9 cellular contexts compared by ENCODE assay signal in genomic region chr17:134332-134785, GRCh38. TPM values are rescaled to one million over a fixed set of nuclear protein-coding genes. Genes with fewer than 3 reads are reported as not detected.
DNase-seq lines count a peak whose midpoint lies in the region; ATAC-seq and TF ChIP-seq lines count a peak whose summit lies in the region.
"Not testable (repeated sequence)": the region's sequence is repeated elsewhere in the genome, so short reads cannot be mapped to it uniquely, and the experiment has no call there.
"Had no signal": no experiment of that assay in that cellular context is flagged by ENCODE, and none has a peak within 500 bp of the region (broad histone marks: within the 10 kb centered on the region; RNA-seq: fewer than 3 reads in every experiment).

No MANE protein-coding gene starts in this region.

- H3K9me3 ChIP-seq in OCI-LY3 (ENCODE audit: insufficient read depth, low read length), result not testable (repeated sequence)

- H3K36me3 Mint-ChIP-seq in nephron (ENCODE audit: low read depth); type B pancreatic cell: not testable (repeated sequence)

- H3K27ac ChIP-seq in OCI-LY3 (ENCODE audit: low read length), result not testable (repeated sequence)

- TF ChIP-seq CTCF in OCI-LY3 (IDR thresholded peaks at IDR 0.05; ENCODE audit: low read depth, low read length), result peak; percentile 32
- TF ChIP-seq CTCF in fibroblast of villous mesenchyme (IDR thresholded peaks at IDR 0.05; ENCODE audit: insufficient read depth, low read depth, low read length), result peak; percentile 13
- peak in 2 of 3 experiments; percentile 24 to 32 for TF ChIP-seq CTCF in nephron (IDR thresholded peaks at IDR 0.05; ENCODE audit: unreplicated experiment in 3 of 3)
- peak; percentile 58 for TF ChIP-seq CTCF in type B pancreatic cell (conservative IDR thresholded peaks at IDR 0.05)

- not testable (repeated sequence) for H3K36me3 ChIP-seq in OCI-LY3 (replicated peaks; ENCODE audit: low read depth, low read length)

- H3K4me1 ChIP-seq in OCI-LY3 (ENCODE audit: low read length), result not testable (repeated sequence)

- H3K27ac Mint-ChIP-seq in nephron, type B pancreatic cell: not testable (repeated sequence)

- ATAC-seq in GM18519 (IDR thresholded peaks at IDR 0.05; ENCODE audit: low FRiP score, unreplicated experiment) (peak; percentile 68), GM21529 (IDR thresholded peaks at IDR 0.05; ENCODE audit: unreplicated experiment) (peak; percentile 76), HG03060 (IDR thresholded peaks at IDR 0.05; ENCODE audit: low read depth, unreplicated experiment) (peak; percentile 71)

- H4K20me1 ChIP-seq in OCI-LY3 (ENCODE audit: insufficient read depth, low read length), result not testable (repeated sequence)

- peak; percentile 79 for DNase-seq in activated T-cell treated with anti-CD3 and anti-CD28 coated beads, Interleukin-2, amount 50 U/mL, for 48 hours
- DNase-seq in fibroblast of villous mesenchyme (ENCODE audit: low read depth), result not testable (repeated sequence)
- peak; percentile 32 for DNase-seq in type B pancreatic cell (ENCODE audit: extremely low spot score, unreplicated experiment)

- H3K9ac ChIP-seq in OCI-LY3 (ENCODE audit: low read length), result not testable (repeated sequence)

- H3K4me3 ChIP-seq in OCI-LY3 (ENCODE audit: low read length); fibroblast of villous mesenchyme (ENCODE audit: low read depth, low read length): not testable (repeated sequence)

- H3K9me3 Mint-ChIP-seq in nephron, type B pancreatic cell: not testable (repeated sequence)

- not testable (repeated sequence) for H3K4me3 Mint-ChIP-seq in nephron, type B pancreatic cell

- not testable (repeated sequence) for H3K27me3 ChIP-seq in OCI-LY3 (ENCODE audit: low read depth, low read length)

- not testable (repeated sequence) for H2AFZ ChIP-seq in OCI-LY3 (ENCODE audit: low read depth, low read length)

- not testable (repeated sequence) for H3K4me2 ChIP-seq in OCI-LY3 (ENCODE audit: low read length)

- not testable (repeated sequence) for H3K79me2 ChIP-seq in OCI-LY3 (ENCODE audit: low read length)

- not testable (repeated sequence) for H3K27me3 Mint-ChIP-seq in nephron (ENCODE audit: low read depth); type B pancreatic cell

- not testable (repeated sequence) for H3K4me1 Mint-ChIP-seq in nephron; type B pancreatic cell (ENCODE audit: unreplicated experiment)

RNA-seq across cellular contexts. Expression of gene SCGB1C2, which starts 3.0 kb away (rescaled TPM):
- total RNA-seq in fibroblast of villous mesenchyme (not detected in 2 replicates), type B pancreatic cell (ENCODE audit: low replicate concordance) (not detected in 2 replicates)
- total RNA-seq: fibroblast of lung had no signal

RNA-seq across cellular contexts. Expression of gene DOC2B, which starts 47.1 kb away (rescaled TPM):
- total RNA-seq in fibroblast of villous mesenchyme, result not detected in 2 replicates
- 3.1 and 6.3 TPM in 2 replicates for total RNA-seq in type B pancreatic cell (ENCODE audit: low replicate concordance)
- total RNA-seq: fibroblast of lung had no signal
